ENCODE assay signal across 7 cellular contexts in the genomic region with DNA sequence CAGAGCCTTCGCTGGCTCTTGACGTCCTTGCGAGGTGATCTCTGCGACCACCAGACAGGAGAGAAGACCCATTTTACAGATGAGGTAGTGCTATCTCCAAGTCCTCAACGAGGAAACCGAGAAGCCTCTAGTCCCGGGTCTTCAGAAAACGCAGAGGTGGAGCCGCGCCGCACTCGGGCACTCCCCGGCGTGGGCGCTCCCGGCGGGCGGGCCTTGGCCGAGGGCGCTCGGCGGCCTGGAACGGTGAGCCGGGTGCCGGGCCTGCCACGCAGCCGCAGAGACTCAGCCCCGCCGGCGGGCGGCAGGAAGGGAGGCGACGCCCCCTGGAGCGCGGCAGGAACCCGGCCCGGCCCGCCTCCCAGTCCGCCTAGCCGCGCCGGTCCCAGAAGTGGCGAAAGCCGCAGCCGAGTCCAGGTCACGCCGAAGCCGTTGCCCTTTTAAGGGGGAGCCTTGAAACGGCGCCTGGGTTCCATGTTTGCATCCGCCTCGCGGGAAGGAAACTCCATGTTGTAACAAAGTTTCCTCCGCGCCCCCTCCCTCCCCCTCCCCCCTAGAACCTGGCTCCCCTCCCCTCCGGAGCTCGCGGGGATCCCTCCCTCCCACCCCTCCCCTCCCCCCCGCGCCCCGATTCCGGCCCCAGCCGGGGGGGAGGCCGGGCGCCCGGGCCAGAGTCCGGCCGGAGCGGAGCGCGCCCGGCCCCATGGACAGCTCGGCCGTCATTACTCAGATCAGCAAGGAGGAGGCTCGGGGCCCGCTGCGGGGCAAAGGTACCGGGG. TPM values are rescaled to one million over a fixed set of nuclear protein-coding genes. Genes with fewer than 3 reads are reported as not detected.
DNase-seq lines count a peak whose midpoint lies in the region; ATAC-seq and TF ChIP-seq lines count a peak whose summit lies in the region.

A gene with protein sequence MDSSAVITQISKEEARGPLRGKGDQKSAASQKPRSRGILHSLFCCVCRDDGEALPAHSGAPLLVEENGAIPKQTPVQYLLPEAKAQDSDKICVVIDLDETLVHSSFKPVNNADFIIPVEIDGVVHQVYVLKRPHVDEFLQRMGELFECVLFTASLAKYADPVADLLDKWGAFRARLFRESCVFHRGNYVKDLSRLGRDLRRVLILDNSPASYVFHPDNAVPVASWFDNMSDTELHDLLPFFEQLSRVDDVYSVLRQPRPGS (plus strand): TSS at position 478 of the 776 bp plus-strand sequence. CDS start 223 bp downstream, at position 701.

- no peaks in the 10 kb centered on the region for H3K36me3 ChIP-seq in hepatocyte (replicated peaks; ENCODE audit: insufficient read depth, low read depth)

- H3K4me2 ChIP-seq in hepatocyte = peak within 1 kb of the TSS; percentile 96

- peak; percentile 73 for TF ChIP-seq POLR2A in GM18505 (IDR thresholded peaks at IDR 0.05; ENCODE audit: borderline replicate concordance, extremely low read depth, insufficient read depth, insufficient read length)

- H4K20me1 ChIP-seq in hepatocyte (ENCODE audit: insufficient read depth, poor library complexity, severe bottlenecking) = peaks cover 9% of the 10 kb centered on the region

- peaks cover 33% of the 10 kb centered on the region for H3K4me1 ChIP-seq in hepatocyte (ENCODE audit: insufficient read depth)

- peaks cover 46% of the 10 kb centered on the region for H3K79me2 ChIP-seq in hepatocyte

- H2AFZ ChIP-seq in hepatocyte = peak within 1 kb of the TSS; percentile 41

- peak; percentile 92 to 95 for DNase-seq in NCI-H2081 (lab: John Stamatoyannopoulos, UW)
- DNase-seq in T1000 (lab: John Stamatoyannopoulos, UW) = peak; percentile 93
- DNase-seq in astrocyte of the hippocampus (ENCODE audit: low read depth, low spot score) = peak; percentile 99
- DNase-seq in hepatocyte (ENCODE audit: low spot score) = peak; percentile 98
- peak; percentile 87 for DNase-seq in retinal pigment epithelial cell (ENCODE audit: low read depth)

- H3K4me3 ChIP-seq in hepatocyte (peak within 1 kb of the TSS; percentile 90), retinal pigment epithelial cell (ENCODE audit: low read length) (peak within 1 kb of the TSS; percentile 74)

- 2% methylated on average over 43 of the region's 78 CpGs for WGBS in hepatocyte (ENCODE audit: low lambda C conversion rate, missing lambda C conversion rate)

- peak within 1 kb of the TSS; percentile 100 for H3K27ac ChIP-seq in hepatocyte

- H3K9me3 ChIP-seq in hepatocyte (ENCODE audit: low read depth) = no peaks in the 10 kb centered on the region

- TF ChIP-seq CTCF in hepatocyte (IDR thresholded peaks at IDR 0.05; ENCODE audit: poor library complexity) (no peak), retinal pigment epithelial cell (conservative IDR thresholded peaks at IDR 0.05; ENCODE audit: low read depth, low read length) (no peak)

- H3K27me3 ChIP-seq in hepatocyte = no peaks in the 10 kb centered on the region

- ATAC-seq in GM18505 (IDR thresholded peaks at IDR 0.05; ENCODE audit: unreplicated experiment) (peak; percentile 38), HG02970 (IDR thresholded peaks at IDR 0.05; ENCODE audit: low FRiP score, unreplicated experiment) (peak; percentile 52)

- H3K9me2 ChIP-seq in hepatocyte (replicated peaks; ENCODE audit: insufficient read depth) = no peaks in the 10 kb centered on the region

RNA-seq across cellular contexts. Expression of the gene that starts here (rescaled TPM):
- 124 and 142 TPM in 2 replicates for total RNA-seq in hepatocyte
- polyA plus RNA-seq in hepatocyte = 48.4 and 53.1 TPM in 2 replicates

Comparison
In these comparisons a context has a peak if more than half of its experiments do, and no peak if none do; other contexts are left out.
1. Peak in every context shown above with its lines: DNase-seq, ATAC-seq, H3K4me3 ChIP-seq and H3K27ac ChIP-seq.